In genomic region chr4:140082399-140082758, GRCh38 we compare ENCODE assay signal across 23 cellular contexts.
DNase-seq lines count a peak whose midpoint lies in the region; ATAC-seq, FAIRE-seq and TF ChIP-seq lines count a peak whose summit lies in the region.
"Had no signal": no experiment of that assay in that cellular context is flagged by ENCODE, and none has a peak within 500 bp of the region (broad histone marks: within the 10 kb centered on the region; RNA-seq: fewer than 3 reads in every experiment).

No MANE protein-coding gene starts in this region.

- H2BK15ac ChIP-seq in mesendoderm (replicated peaks; ENCODE audit: low read depth) = no peak overlapping the region

- H3K27ac Mint-ChIP-seq in GM23338 (no peak overlapping the region), astrocyte (ENCODE audit: unreplicated experiment) (peak overlapping the region; percentile 65)
- H3K27ac Mint-ChIP-seq in activated naive CD8-positive, alpha-beta T cell treated with anti-CD3 and anti-CD28 coated beads for 36 hours = no peak overlapping the region
- H3K27ac Mint-ChIP-seq: activated B cell treated with CpG ODN at 0.5 μM for 24 hours; activated CD8-positive, alpha-beta T cell treated with anti-CD3 and anti-CD28 coated beads for 36 hours; activated naive CD4-positive, alpha-beta T cell treated with anti-CD3 and anti-CD28 coated beads, Interleukin-2, amount 50 U/mL, for 72 hours; activated T-cell treated with anti-CD3 and anti-CD28 coated beads, Interleukin-2, amount 50 U/mL, for 72 hours had no signal

- FAIRE-seq in astrocyte (lab: Jason Lieb, UNC) = no peak
- FAIRE-seq: G401.6 had no signal

- intact Hi-C loops in sigmoid colon (cut with DNase I) (no loop called here), gastrocnemius medialis (cut with DNase I; ENCODE audit: low total_unique reads) (no loop called here)

- H3K4me1 ChIP-seq in GM23338 (ENCODE audit: insufficient read depth) = peaks cover 63% of the 10 kb centered on the region
- peaks cover 12% of the 10 kb centered on the region for H3K4me1 ChIP-seq in astrocyte (ENCODE audit: insufficient read depth, low read length)
- H3K4me1 ChIP-seq in mesendoderm (ENCODE audit: control insufficient read depth, low read depth, low read length) = peaks cover 13% of the 10 kb centered on the region
- H3K4me1 ChIP-seq in sigmoid colon = peaks cover 0 to 58% (median 39%) of the 10 kb centered on the region in 4 donors
- H3K4me1 ChIP-seq in gastrocnemius medialis = peaks cover 21% of the 10 kb centered on the region in 2 donors

- H3K27me3 ChIP-seq in GM23338 (ENCODE audit: insufficient read depth) = no peaks in the 10 kb centered on the region
- H3K27me3 ChIP-seq in astrocyte (ENCODE audit: insufficient read depth, low read length) = no peaks in the 10 kb centered on the region
- no peaks in the 10 kb centered on the region for H3K27me3 ChIP-seq in mesendoderm (ENCODE audit: insufficient read depth, low read length, poor library complexity)
- H3K27me3 ChIP-seq in sigmoid colon = no peaks in the 10 kb centered on the region
- H3K27me3 ChIP-seq in gastrocnemius medialis = no peaks in the 10 kb centered on the region

- no peak overlapping the region for H2AK5ac ChIP-seq in mesendoderm (ENCODE audit: low read length)

- ATAC-seq in GM23338 = peak; percentile 37
- no peak for ATAC-seq in gastrocnemius medialis
- ATAC-seq: activated CD8-positive, alpha-beta T cell treated with anti-CD3 and anti-CD28 coated beads for 36 hours; activated naive CD4-positive, alpha-beta T cell treated with anti-CD3 and anti-CD28 coated beads, Interleukin-2, amount 50 U/mL, for 72 hours; activated T-cell treated with anti-CD3 and anti-CD28 coated beads, Interleukin-2, amount 50 U/mL, for 72 hours; stimulated activated naive CD8-positive, alpha-beta T cell treated with anti-CD3 and anti-CD28 coated beads, Interleukin-15, Interleukin-2, amounts not matched to agents 100 U/mL and 50 U/mL, for 24 hours had no signal

- H3K36me3 ChIP-seq in GM23338 (ENCODE audit: insufficient read depth) (no peaks in the 10 kb centered on the region), astrocyte (ENCODE audit: insufficient read depth, low read length) (no peaks in the 10 kb centered on the region), mesendoderm (ENCODE audit: control insufficient read depth, insufficient read depth, low read length) (no peaks in the 10 kb centered on the region), sigmoid colon (no peaks in the 10 kb centered on the region), gastrocnemius medialis (no peaks in the 10 kb centered on the region)

- no peaks in the 10 kb centered on the region for H4K20me1 ChIP-seq in GM23338 (replicated peaks; ENCODE audit: insufficient read depth)
- H4K20me1 ChIP-seq in astrocyte (ENCODE audit: insufficient read depth, low read length) = no peaks in the 10 kb centered on the region

- no peak overlapping the region for H3K4ac ChIP-seq in mesendoderm (ENCODE audit: low read depth, low read length)

- H2AFZ ChIP-seq in GM23338 (no peak overlapping the region), astrocyte (ENCODE audit: low read depth, low read length) (peak overlapping the region; percentile 22)

- DNase-seq in GM23338 (ENCODE audit: low spot score) = no peak
- no peak for DNase-seq in astrocyte (ENCODE audit: low read depth)
- no peak for DNase-seq in mesendoderm
- DNase-seq in sigmoid colon = no peak
- no peak for DNase-seq in gastrocnemius medialis
- DNase-seq in activated CD4-positive, CD25-positive, alpha-beta regulatory T cell (lab: John Stamatoyannopoulos, UW) = no peak
- DNase-seq in activated naive CD8-positive, alpha-beta T cell treated with anti-CD3 and anti-CD28 coated beads for 36 hours = no peak
- no peak for DNase-seq in activated T-cell treated with anti-CD3 and anti-CD28 coated beads, Interleukin-2, amount 50 U/mL, for 1 hour
- DNase-seq: activated B cell treated with CpG ODN at 0.5 μM for 24 hours; activated CD8-positive, alpha-beta T cell treated with anti-CD3 and anti-CD28 coated beads for 36 hours; activated T-cell treated with anti-CD3 and anti-CD28 coated beads, Interleukin-2, amount 50 U/mL, for 72 hours; DMS 273 treated with DMSO at 0.1 percent for 48 hours; HCEC 1CT; MM.1S; NCI-H146; NCI-H748 treated with DMSO at 0.1 percent for 48 hours; SIG-M5; stimulated activated naive CD8-positive, alpha-beta T cell treated with anti-CD3 and anti-CD28 coated beads, Interleukin-15, Interleukin-2, amounts not matched to agents 100 U/mL and 50 U/mL, for 24 hours; T-helper 2 cell had no signal

- no peak overlapping the region for H4K5ac ChIP-seq in mesendoderm (ENCODE audit: low read length)

- H3K4me2 ChIP-seq in GM23338 (no peak overlapping the region), astrocyte (ENCODE audit: low read length) (peak overlapping the region; percentile 37), mesendoderm (ENCODE audit: low read length) (no peak overlapping the region)

- H3K9me3 Mint-ChIP-seq in GM23338 (no peaks in the 10 kb centered on the region), astrocyte (ENCODE audit: unreplicated experiment) (no peaks in the 10 kb centered on the region)
- H3K9me3 Mint-ChIP-seq in activated naive CD8-positive, alpha-beta T cell treated with anti-CD3 and anti-CD28 coated beads for 36 hours = no peaks in the 10 kb centered on the region
- H3K9me3 Mint-ChIP-seq: activated B cell treated with CpG ODN at 0.5 μM for 24 hours; activated CD8-positive, alpha-beta T cell treated with anti-CD3 and anti-CD28 coated beads for 36 hours; activated naive CD4-positive, alpha-beta T cell treated with anti-CD3 and anti-CD28 coated beads, Interleukin-2, amount 50 U/mL, for 72 hours; activated T-cell treated with anti-CD3 and anti-CD28 coated beads, Interleukin-2, amount 50 U/mL, for 72 hours; CD14-positive monocyte; IgD-negative memory B cell had no signal

- no CpG with 5 or more reads among the region's 6 CpGs for WGBS in mesendoderm (ENCODE audit: extremely low coverage, insufficient coverage, low lambda C conversion rate)
- 87 to 90% methylated on average over 6 of the region's 6 CpGs for WGBS in sigmoid colon, 2 donors

- TF ChIP-seq CTCF in GM23338 (conservative IDR thresholded peaks at IDR 0.05; ENCODE audit: low read depth in 2 of 2) (no peak), astrocyte (IDR thresholded peaks at IDR 0.05; ENCODE audit: insufficient read depth, low read depth, low read length) (no peak), sigmoid colon (IDR thresholded peaks at IDR 0.05) (no peak), gastrocnemius medialis (IDR thresholded peaks at IDR 0.05 in 4 of 5, conservative IDR thresholded peaks at IDR 0.05 in 1 of 5) (no peak)

- in situ Hi-C loops in gastrocnemius medialis (cut with MboI; ENCODE audit: low sequenced_read_pairs in 4 of 4) = no loop called here

- no peak overlapping the region for H4K8ac ChIP-seq in mesendoderm (ENCODE audit: low read depth, low read length)

- no peak overlapping the region for H3K23ac ChIP-seq in mesendoderm (ENCODE audit: low read length)

- H3K56ac ChIP-seq in mesendoderm (ENCODE audit: low read length) = peak overlapping the region; percentile 45

- H3K36me3 Mint-ChIP-seq in GM23338 (ENCODE audit: low read depth) = no peaks in the 10 kb centered on the region
- H3K36me3 Mint-ChIP-seq in astrocyte (ENCODE audit: low read depth, unreplicated experiment) = peaks cover 5% of the 10 kb centered on the region
- no peaks in the 10 kb centered on the region for H3K36me3 Mint-ChIP-seq in activated naive CD8-positive, alpha-beta T cell treated with anti-CD3 and anti-CD28 coated beads for 36 hours
- H3K36me3 Mint-ChIP-seq: activated naive CD4-positive, alpha-beta T cell treated with anti-CD3 and anti-CD28 coated beads, Interleukin-2, amount 50 U/mL, for 72 hours had no signal

- H3K4me3 ChIP-seq in GM23338 (no peak overlapping the region), astrocyte (ENCODE audit: insufficient read depth, low read depth, low read length) (no peak overlapping the region), mesendoderm (ENCODE audit: low read length) (no peak overlapping the region), sigmoid colon (no peak overlapping the region), gastrocnemius medialis (no peak overlapping the region)

- TF ChIP-seq POLR2A in sigmoid colon (IDR thresholded peaks at IDR 0.05) = no peak
- no peak for TF ChIP-seq POLR2A in gastrocnemius medialis (IDR thresholded peaks at IDR 0.05)

- no peak overlapping the region for H3K18ac ChIP-seq in mesendoderm (ENCODE audit: low read length)

- H3K9me3 ChIP-seq in astrocyte (ENCODE audit: insufficient read depth, low read depth, low read length) (no peaks in the 10 kb centered on the region), sigmoid colon (no peaks in the 10 kb centered on the region), gastrocnemius medialis (no peaks in the 10 kb centered on the region)

- H3K4me3 Mint-ChIP-seq in GM23338 = no peak overlapping the region
- no peak overlapping the region for H3K4me3 Mint-ChIP-seq in astrocyte (ENCODE audit: unreplicated experiment)
- H3K4me3 Mint-ChIP-seq in activated naive CD8-positive, alpha-beta T cell treated with anti-CD3 and anti-CD28 coated beads for 36 hours = no peak overlapping the region
- H3K4me3 Mint-ChIP-seq: activated B cell treated with CpG ODN at 0.5 μM for 24 hours; activated CD8-positive, alpha-beta T cell treated with anti-CD3 and anti-CD28 coated beads for 36 hours; activated T-cell treated with anti-CD3 and anti-CD28 coated beads, Interleukin-2, amount 50 U/mL, for 72 hours; CD14-positive monocyte; IgD-negative memory B cell had no signal

- H3K4me1 Mint-ChIP-seq in GM23338 = peaks cover 63% of the 10 kb centered on the region
- peaks cover 53% of the 10 kb centered on the region for H3K4me1 Mint-ChIP-seq in astrocyte (ENCODE audit: low read depth, unreplicated experiment)
- H3K4me1 Mint-ChIP-seq in activated naive CD8-positive, alpha-beta T cell treated with anti-CD3 and anti-CD28 coated beads for 36 hours = peaks cover 32% of the 10 kb centered on the region
- H3K4me1 Mint-ChIP-seq: IgD-negative memory B cell had no signal

- H3K79me2 ChIP-seq in GM23338 (replicated peaks; ENCODE audit: insufficient read depth) (no peaks in the 10 kb centered on the region), astrocyte (ENCODE audit: insufficient read depth, low read length) (no peaks in the 10 kb centered on the region), mesendoderm (ENCODE audit: control insufficient read depth, insufficient read depth, low read length) (peaks cover 2% of the 10 kb centered on the region)

- H3K9ac ChIP-seq in astrocyte (ENCODE audit: low read length) = no peak overlapping the region
- H3K9ac ChIP-seq in mesendoderm (ENCODE audit: low read length) = no peak overlapping the region

- no peaks in the 10 kb centered on the region for H3F3A ChIP-seq in GM23338 (replicated peaks; ENCODE audit: low read depth)

- H2BK5ac ChIP-seq in mesendoderm (ENCODE audit: low read length) = no peak overlapping the region

- H3K27me3 Mint-ChIP-seq in GM23338 (ENCODE audit: insufficient read depth, low read depth, poor library complexity) = peaks cover 4% of the 10 kb centered on the region
- H3K27me3 Mint-ChIP-seq in astrocyte (ENCODE audit: low read depth, unreplicated experiment) = no peaks in the 10 kb centered on the region
- peaks cover 7% of the 10 kb centered on the region for H3K27me3 Mint-ChIP-seq in activated naive CD8-positive, alpha-beta T cell treated with anti-CD3 and anti-CD28 coated beads for 36 hours
- H3K27me3 Mint-ChIP-seq: activated B cell treated with CpG ODN at 0.5 μM for 24 hours had no signal

- peaks cover 4% of the 10 kb centered on the region for H3K79me1 ChIP-seq in mesendoderm (ENCODE audit: low read length)

- no peak overlapping the region for H2BK120ac ChIP-seq in mesendoderm (ENCODE audit: low read depth, low read length)

- TF ChIP-seq EP300 in sigmoid colon (IDR thresholded peaks at IDR 0.05) = no peak

- H3K9me2 ChIP-seq in GM23338 (ENCODE audit: insufficient read depth) = no peaks in the 10 kb centered on the region

- H3K27ac ChIP-seq in GM23338 (ENCODE audit: low read depth) (peak overlapping the region; percentile 43; the same call in 1 of the 2 replicates), astrocyte (ENCODE audit: low read depth, low read length) (no peak overlapping the region), mesendoderm (ENCODE audit: low read depth, low read length) (no peak overlapping the region), sigmoid colon (peak overlapping the region; percentile 7 to 53 (median 34)), gastrocnemius medialis (no peak overlapping the region)

Comparison
In these comparisons a context has a peak if more than half of its experiments do, and no peak if none do; other contexts are left out.
1. H3K27ac ChIP-seq: peak in GM23338 (single experiment) and sigmoid colon (4 of 4); none in astrocyte (single experiment), mesendoderm (single experiment) and gastrocnemius medialis (0 of 4).